ENCODE assay signal across 8 cellular contexts in the genomic region with DNA sequence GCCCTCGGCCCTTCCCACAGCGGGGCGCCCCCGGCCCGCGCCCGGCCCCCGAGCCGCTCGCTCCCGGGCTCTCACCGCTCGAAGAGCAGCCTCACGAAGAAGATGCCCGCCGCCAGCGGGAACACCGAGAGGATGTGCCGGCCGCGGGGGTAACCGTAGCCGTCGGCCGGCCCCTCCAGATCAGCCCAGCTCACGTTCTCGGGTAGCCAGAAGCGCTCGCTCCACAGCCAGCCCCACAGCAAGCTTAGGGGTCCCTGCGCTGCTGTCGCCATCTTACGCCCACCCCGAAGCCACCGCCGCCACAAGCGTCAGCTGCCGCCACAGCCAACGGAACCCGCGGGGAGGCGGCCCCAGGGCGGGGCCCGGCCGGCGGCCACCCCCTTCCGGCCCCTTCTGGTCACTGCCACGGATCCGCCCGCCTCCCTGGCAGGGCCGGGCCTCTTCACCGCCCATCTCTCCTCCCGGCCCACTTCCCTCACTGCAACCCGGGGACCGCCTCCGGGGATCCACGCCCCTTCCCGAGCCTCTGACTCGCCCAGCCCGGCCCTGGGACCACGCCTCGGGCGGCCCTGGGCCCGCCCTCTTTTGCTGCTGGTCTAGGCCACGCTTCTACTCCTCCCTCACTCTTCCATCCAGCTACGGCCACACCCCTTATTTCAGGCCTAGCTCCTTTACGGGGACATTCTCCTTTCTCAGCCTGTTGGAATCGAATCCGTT. TPM values are rescaled to one million over a fixed set of nuclear protein-coding genes. Genes with fewer than 3 reads are reported as not detected.
A peak's percentile ranks its signal among the peaks of the same experiment; 100 is the strongest.
DNase-seq lines count a peak whose midpoint lies in the region; ATAC-seq and TF ChIP-seq lines count a peak whose summit lies in the region.

Gene CERS5 (minus strand): TSS at position 344 of the 717 bp plus-strand sequence. CDS start 72 bp downstream, at position 272.

- H3K9ac ChIP-seq in OCI-LY3 (ENCODE audit: low read length), result peak within 1 kb of the TSS; percentile 94

- peak; percentile 95 for ATAC-seq in GM21515 (IDR thresholded peaks at IDR 0.05; ENCODE audit: unreplicated experiment)

- peaks cover 11% of the 10 kb centered on the region for H3K27me3 Mint-ChIP-seq in endothelial cell (ENCODE audit: unreplicated experiment)

- H3K27ac Mint-ChIP-seq in endothelial cell (ENCODE audit: unreplicated experiment), result peak within 1 kb of the TSS; percentile 94

- H2AFZ ChIP-seq in OCI-LY3 (ENCODE audit: low read depth, low read length), result peak within 1 kb of the TSS; percentile 92

- TF ChIP-seq CTCF in OCI-LY3 (IDR thresholded peaks at IDR 0.05; ENCODE audit: low read depth, low read length), result no peak
- peak; percentile 61 for TF ChIP-seq CTCF in endothelial cell (IDR thresholded peaks at IDR 0.05; ENCODE audit: unreplicated experiment)

- DNase-seq in D341Med (ENCODE audit: low spot score) (peak; percentile 99), HuH-7 (ENCODE audit: low spot score) (peak; percentile 94), endothelial cell (ENCODE audit: low spot score) (peak; percentile 99), midbrain (lab: John Stamatoyannopoulos, UW) (peak; percentile 96)
- peak; percentile 97 for DNase-seq in activated CD8-positive, alpha-beta memory T cell treated with anti-CD3 and anti-CD28 coated beads, Interleukin-2, amount 50 U/mL, for 48 hours
- peak; percentile 90 to 94 for DNase-seq in stimulated activated CD8-positive, alpha-beta memory T cell treated with anti-CD3 and anti-CD28 coated beads, Interleukin-2, amount 100 ng/mL, for 1 hour (ENCODE audit: low read depth in 2 of 2)

- peak within 1 kb of the TSS; percentile 94 for H3K4me3 ChIP-seq in OCI-LY3 (ENCODE audit: low read length)

- H3K9me3 ChIP-seq in OCI-LY3 (ENCODE audit: insufficient read depth, low read length), result no peaks in the 10 kb centered on the region

- peaks cover 18% of the 10 kb centered on the region for H3K4me1 Mint-ChIP-seq in endothelial cell (ENCODE audit: unreplicated experiment)

- no peaks in the 10 kb centered on the region for H3K27me3 ChIP-seq in OCI-LY3 (ENCODE audit: low read depth, low read length)

- peaks cover 10% of the 10 kb centered on the region; the same call in 1 of the 2 replicates for H3K4me1 ChIP-seq in OCI-LY3 (ENCODE audit: low read length)

- peak within 1 kb of the TSS; percentile 71 for H3K27ac ChIP-seq in OCI-LY3 (ENCODE audit: low read length)

- no peaks in the 10 kb centered on the region for H3K36me3 ChIP-seq in OCI-LY3 (replicated peaks; ENCODE audit: low read depth, low read length)

- peaks cover 4% of the 10 kb centered on the region for H3K36me3 Mint-ChIP-seq in endothelial cell (ENCODE audit: low read depth, unreplicated experiment)

- peak within 1 kb of the TSS; percentile 100 for H3K4me2 ChIP-seq in OCI-LY3 (ENCODE audit: low read length)

- H4K20me1 ChIP-seq in OCI-LY3 (ENCODE audit: insufficient read depth, low read length), result no peaks in the 10 kb centered on the region

- peak within 1 kb of the TSS; percentile 98 for H3K4me3 Mint-ChIP-seq in endothelial cell (ENCODE audit: unreplicated experiment)

- no peaks in the 10 kb centered on the region for H3K9me3 Mint-ChIP-seq in endothelial cell (ENCODE audit: unreplicated experiment)

- H3K79me2 ChIP-seq in OCI-LY3 (ENCODE audit: low read length), result peaks cover 39% of the 10 kb centered on the region

RNA-seq across cellular contexts. Expression of gene CERS5, which starts in this region (rescaled TPM):
- total RNA-seq in endothelial cell (ENCODE audit: unreplicated experiment), result 61.7 TPM

Comparison
In these comparisons a context has a peak if more than half of its experiments do, and no peak if none do; other contexts are left out.
1. Peak in every context shown above with its lines: DNase-seq, ATAC-seq, H3K4me3 ChIP-seq and H3K27ac ChIP-seq.